Comparison of ENCODE assay signal across 1 cellular context in genomic region chr19:1470864-1471513, GRCh38.
TF ChIP-seq lines count a peak whose summit lies in the region.

No MANE protein-coding gene starts in this region.

TF ChIP-seq in HepG2, 621 proteins besides CTCF, POLR2A, EP300 and RAD21 (continued from another document):
- TF ChIP-seq ZNF281 (CRISPR knock-in tag; IDR thresholded peaks at IDR 0.05; ENCODE audit: borderline replicate concordance), result no peak
- TF ChIP-seq TAF15 (IDR thresholded peaks at IDR 0.05; ENCODE audit: low read depth, low read length, poor library complexity, severe bottlenecking), result peak; percentile 16
- no peak for TF ChIP-seq ZNF598 (CRISPR knock-in tag; IDR thresholded peaks at IDR 0.05; ENCODE audit: borderline replicate concordance)
- no peak for TF ChIP-seq GPN1 (CRISPR knock-in tag; IDR thresholded peaks at IDR 0.05; ENCODE audit: borderline replicate concordance)
- no peak; the same call in 1 of the 2 replicates for TF ChIP-seq AKAP8 (CRISPR knock-in tag; IDR thresholded peaks at IDR 0.05)
- no peak for TF ChIP-seq ASH2L (IDR thresholded peaks at IDR 0.05; ENCODE audit: insufficient read length, low read depth, low read length)
- TF ChIP-seq ZNF12 (CRISPR knock-in tag; IDR thresholded peaks at IDR 0.05), result peak; percentile 80; the same call in 1 of the 2 replicates
- TF ChIP-seq ZNF432 (CRISPR knock-in tag; IDR thresholded peaks at IDR 0.05; ENCODE audit: borderline replicate concordance), result no peak
- no peak for TF ChIP-seq NFIB (CRISPR knock-in tag; IDR thresholded peaks at IDR 0.05; ENCODE audit: borderline replicate concordance)
- no peak for TF ChIP-seq THAP8 (CRISPR knock-in tag; IDR thresholded peaks at IDR 0.05; ENCODE audit: borderline replicate concordance)
- TF ChIP-seq PRPF4 (IDR thresholded peaks at IDR 0.05; ENCODE audit: low read depth, low read length, poor library complexity, severe bottlenecking), result no peak
- TF ChIP-seq SRSF4 (IDR thresholded peaks at IDR 0.05; ENCODE audit: low read depth, low read length, poor library complexity, severe bottlenecking), result no peak
- no peak for TF ChIP-seq PAX8 (CRISPR knock-in tag; IDR thresholded peaks at IDR 0.05; ENCODE audit: borderline replicate concordance)
- TF ChIP-seq RFX5 (IDR thresholded peaks at IDR 0.05; ENCODE audit: low read depth, low read length), result no peak
- TF ChIP-seq MTA3 (CRISPR knock-in tag; IDR thresholded peaks at IDR 0.05), result no peak
- no peak for TF ChIP-seq PHF21A (CRISPR knock-in tag; IDR thresholded peaks at IDR 0.05)
- no peak for TF ChIP-seq JUN (CRISPR knock-in tag; IDR thresholded peaks at IDR 0.05)
- no peak for TF ChIP-seq TGIF2 (CRISPR knock-in tag; IDR thresholded peaks at IDR 0.05)
- TF ChIP-seq HNRNPH1 (optimal IDR thresholded peaks at IDR 0.05; ENCODE audit: low read depth, low read length), result no peak
- TF ChIP-seq FOXK2 (IDR thresholded peaks at IDR 0.05), result no peak
- peak; percentile 89 for TF ChIP-seq AGO1 (IDR thresholded peaks at IDR 0.05; ENCODE audit: low read depth, low read length, poor library complexity, severe bottlenecking)
- TF ChIP-seq MEIS2 (CRISPR knock-in tag; IDR thresholded peaks at IDR 0.05), result 0 out of 2 replicates have a peak, but pooled peaks have one; percentile 34
- TF ChIP-seq FOXO4 (CRISPR knock-in tag; conservative IDR thresholded peaks at IDR 0.05), result no peak
- TF ChIP-seq TFDP2 (CRISPR knock-in tag; IDR thresholded peaks at IDR 0.05), result no peak
- TF ChIP-seq KDM2A (CRISPR knock-in tag; IDR thresholded peaks at IDR 0.05; ENCODE audit: borderline replicate concordance, low read depth), result peak; percentile 85
